In the genomic region with DNA sequence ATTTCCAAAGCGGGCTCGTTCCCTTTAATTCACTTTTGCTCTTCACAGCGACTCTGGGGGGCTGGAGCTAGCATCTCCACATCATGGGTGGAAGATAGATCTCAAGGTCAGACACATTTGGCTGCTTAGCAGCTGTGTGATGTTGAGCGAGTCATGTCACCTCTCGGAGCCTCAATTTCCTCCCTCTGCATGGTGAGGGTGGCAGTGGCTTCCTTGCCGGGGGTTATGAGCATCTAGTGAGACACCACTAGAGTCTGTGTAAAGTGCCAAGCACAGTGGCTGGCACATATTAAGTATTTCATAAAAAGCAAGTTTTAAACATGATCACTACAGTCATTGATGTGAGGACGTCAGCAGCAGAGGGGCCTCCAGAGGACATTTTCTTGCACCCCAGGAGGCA, we compare ENCODE assay signal across 14 cellular contexts. TPM values are rescaled to one million over a fixed set of nuclear protein-coding genes. Genes with fewer than 3 reads are reported as not detected.
DNase-seq lines count a peak whose midpoint lies in the region; ATAC-seq and TF ChIP-seq lines count a peak whose summit lies in the region.
"Had no signal": no experiment of that assay in that cellular context is flagged by ENCODE, and none has a peak within 500 bp of the region (broad histone marks: within the 10 kb centered on the region; RNA-seq: fewer than 3 reads in every experiment).

No MANE protein-coding gene starts in this region.

- peaks cover 34% of the 10 kb centered on the region for H3K4me1 Mint-ChIP-seq in activated CD8-positive, alpha-beta memory T cell treated with anti-CD3 and anti-CD28 coated beads, Interleukin-2, amount 10 ng/mL, durations not matched to agents 7 days and 5 days
- peaks cover 67% of the 10 kb centered on the region for H3K4me1 Mint-ChIP-seq in WTC11
- peaks cover 82% of the 10 kb centered on the region for H3K4me1 Mint-ChIP-seq in stimulated activated naive CD8-positive, alpha-beta T cell treated with anti-CD3 and anti-CD28 coated beads, Interleukin-15, amount 100 ng/mL, for 72 hours

- H3K4me1 ChIP-seq in hepatocyte (ENCODE audit: insufficient read depth) = peaks cover 58% of the 10 kb centered on the region

- peaks cover 91% of the 10 kb centered on the region for H3K79me2 ChIP-seq in hepatocyte

- H4K20me1 ChIP-seq in hepatocyte (ENCODE audit: insufficient read depth, poor library complexity, severe bottlenecking) = peaks cover under 1% of the 10 kb centered on the region

- CTCF ChIA-PET in activated CD8-positive, alpha-beta memory T cell treated with anti-CD3 and anti-CD28 coated beads, Interleukin-2, amount 10 ng/mL, durations not matched to agents 7 days and 5 days (lab: Charles Lee) = interaction anchor here (2.0 kb wide), 1 partner anchor 61 kb away, joined by 6 read pairs; no protein-coding TSS in a partner anchor
- CTCF ChIA-PET in WTC11 (lab: Charles Lee) = interaction anchor here (1.2 to 3.9 kb wide), 5 partner anchors 13 to 89 kb away, joined by 3 to 25 read pairs (median 7); no protein-coding TSS in a partner anchor

- H2AFZ ChIP-seq in hepatocyte = no peak overlapping the region

- H3K4me3 Mint-ChIP-seq in activated CD8-positive, alpha-beta memory T cell treated with anti-CD3 and anti-CD28 coated beads, Interleukin-2, amount 10 ng/mL, durations not matched to agents 7 days and 5 days = no peak overlapping the region
- H3K4me3 Mint-ChIP-seq in WTC11 = no peak overlapping the region
- no peak overlapping the region for H3K4me3 Mint-ChIP-seq in stimulated activated naive CD8-positive, alpha-beta T cell treated with anti-CD3 and anti-CD28 coated beads, Interleukin-15, amount 100 ng/mL, for 72 hours
- H3K4me3 Mint-ChIP-seq: nephron progenitor cell had no signal

- no peak for TF ChIP-seq CTCF in WTC11 (IDR thresholded peaks at IDR 0.05)
- no peak for TF ChIP-seq CTCF in hepatocyte (IDR thresholded peaks at IDR 0.05; ENCODE audit: poor library complexity)

- H3K9me2 ChIP-seq in hepatocyte (replicated peaks; ENCODE audit: insufficient read depth) = no peaks in the 10 kb centered on the region

- peak overlapping the region; percentile 85 for H3K27ac ChIP-seq in hepatocyte
- H3K27ac ChIP-seq: SJSA1 had no signal

- POLR2A ChIA-PET in WTC11 (lab: Charles Lee) = no interaction called here

- no peaks in the 10 kb centered on the region for H3K36me3 ChIP-seq in hepatocyte (replicated peaks; ENCODE audit: insufficient read depth, low read depth)
- H3K36me3 ChIP-seq: SJSA1 had no signal

- no peak overlapping the region for H3K4me3 ChIP-seq in hepatocyte
- H3K4me3 ChIP-seq: A549, SJSA1 had no signal

- H3K9me3 Mint-ChIP-seq in activated CD8-positive, alpha-beta memory T cell treated with anti-CD3 and anti-CD28 coated beads, Interleukin-2, amount 10 ng/mL, durations not matched to agents 7 days and 5 days (ENCODE audit: low read depth) = no peaks in the 10 kb centered on the region
- H3K9me3 Mint-ChIP-seq in WTC11 = no peaks in the 10 kb centered on the region
- H3K9me3 Mint-ChIP-seq in stimulated activated naive CD8-positive, alpha-beta T cell treated with anti-CD3 and anti-CD28 coated beads, Interleukin-15, amount 100 ng/mL, for 72 hours = peaks cover 0 to 8% of the 10 kb centered on the region in 2 donors
- H3K9me3 Mint-ChIP-seq: nephron progenitor cell had no signal

- WGBS in hepatocyte (ENCODE audit: low lambda C conversion rate, missing lambda C conversion rate) = 93% methylated on average over 7 of the region's 7 CpGs

- no peaks in the 10 kb centered on the region for H3K27me3 ChIP-seq in hepatocyte
- H3K27me3 ChIP-seq: SJSA1 had no signal

- H3K27ac Mint-ChIP-seq in activated CD8-positive, alpha-beta memory T cell treated with anti-CD3 and anti-CD28 coated beads, Interleukin-2, amount 10 ng/mL, durations not matched to agents 7 days and 5 days = no peak overlapping the region
- peak overlapping the region; percentile 39; the same call in 1 of the 2 replicates for H3K27ac Mint-ChIP-seq in WTC11
- peak overlapping the region in 1 of 2 donors; percentile 37 for H3K27ac Mint-ChIP-seq in stimulated activated naive CD8-positive, alpha-beta T cell treated with anti-CD3 and anti-CD28 coated beads, Interleukin-15, amount 100 ng/mL, for 72 hours
- H3K27ac Mint-ChIP-seq: nephron progenitor cell had no signal

- no peak overlapping the region for H3K4me2 ChIP-seq in hepatocyte
- H3K4me2 ChIP-seq: A549 had no signal

- H3K9me3 ChIP-seq in hepatocyte (ENCODE audit: low read depth) = no peaks in the 10 kb centered on the region
- H3K9me3 ChIP-seq: A549 had no signal

- peaks cover 14% of the 10 kb centered on the region for H3K36me3 Mint-ChIP-seq in activated CD8-positive, alpha-beta memory T cell treated with anti-CD3 and anti-CD28 coated beads, Interleukin-2, amount 10 ng/mL, durations not matched to agents 7 days and 5 days
- H3K36me3 Mint-ChIP-seq in WTC11 = 0 out of 2 replicates have a peak, but pooled peaks cover 3% of the 10 kb centered on the region

- ATAC-seq in activated CD8-positive, alpha-beta memory T cell treated with anti-CD3 and anti-CD28 coated beads, Interleukin-2, amount 10 ng/mL, durations not matched to agents 7 days and 5 days = peak; percentile 43
- ATAC-seq in WTC11 (no peak), HG03108 (IDR thresholded peaks at IDR 0.05; ENCODE audit: unreplicated experiment) (no peak)
- peak; percentile 42 for ATAC-seq in stimulated activated naive CD8-positive, alpha-beta T cell treated with anti-CD3 and anti-CD28 coated beads, Interleukin-15, amount 100 ng/mL, for 72 hours

- no peaks in the 10 kb centered on the region for H3K27me3 Mint-ChIP-seq in activated CD8-positive, alpha-beta memory T cell treated with anti-CD3 and anti-CD28 coated beads, Interleukin-2, amount 10 ng/mL, durations not matched to agents 7 days and 5 days
- H3K27me3 Mint-ChIP-seq in WTC11 (ENCODE audit: low read depth) = no peaks in the 10 kb centered on the region
- no peaks in the 10 kb centered on the region for H3K27me3 Mint-ChIP-seq in stimulated activated naive CD8-positive, alpha-beta T cell treated with anti-CD3 and anti-CD28 coated beads, Interleukin-15, amount 100 ng/mL, for 72 hours

- no peak for DNase-seq in activated CD8-positive, alpha-beta memory T cell treated with anti-CD3 and anti-CD28 coated beads, Interleukin-2, amount 10 ng/mL, durations not matched to agents 7 days and 5 days
- DNase-seq in activated CD8-positive, alpha-beta memory T cell treated with anti-CD3 and anti-CD28 coated beads, Interleukin-2, amount 50 U/mL, for 48 hours = no peak
- DNase-seq in WTC11 (ENCODE audit: low spot score) (no peak), hepatocyte (ENCODE audit: low spot score) (no peak), COLO668 (lab: John Stamatoyannopoulos, UW; ENCODE audit: unreplicated experiment) (no peak), globus pallidus (ENCODE audit: low spot score) (no peak)
- DNase-seq in stimulated activated naive CD8-positive, alpha-beta T cell treated with anti-CD3 and anti-CD28 coated beads, Interleukin-15, amount 100 ng/mL, for 72 hours = no peak
- DNase-seq: effector memory CD4-positive, alpha-beta T cell; kidney glomerular epithelial cell; substantia nigra had no signal

TF ChIP-seq in WTC11, 78 proteins besides CTCF, POLR2A, EP300 and RAD21 (continues in another document):
- no peak for TF ChIP-seq EMX1 (CRISPR knock-in tag; IDR thresholded peaks at IDR 0.05)
- TF ChIP-seq, protein P1, sequence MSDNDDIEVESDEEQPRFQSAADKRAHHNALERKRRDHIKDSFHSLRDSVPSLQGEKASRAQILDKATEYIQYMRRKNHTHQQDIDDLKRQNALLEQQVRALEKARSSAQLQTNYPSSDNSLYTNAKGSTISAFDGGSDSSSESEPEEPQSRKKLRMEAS (CRISPR knock-in tag; IDR thresholded peaks at IDR 0.05) = no peak
- no peak for TF ChIP-seq NFATC4 (CRISPR knock-in tag; IDR thresholded peaks at IDR 0.05)
- TF ChIP-seq, protein P2, sequence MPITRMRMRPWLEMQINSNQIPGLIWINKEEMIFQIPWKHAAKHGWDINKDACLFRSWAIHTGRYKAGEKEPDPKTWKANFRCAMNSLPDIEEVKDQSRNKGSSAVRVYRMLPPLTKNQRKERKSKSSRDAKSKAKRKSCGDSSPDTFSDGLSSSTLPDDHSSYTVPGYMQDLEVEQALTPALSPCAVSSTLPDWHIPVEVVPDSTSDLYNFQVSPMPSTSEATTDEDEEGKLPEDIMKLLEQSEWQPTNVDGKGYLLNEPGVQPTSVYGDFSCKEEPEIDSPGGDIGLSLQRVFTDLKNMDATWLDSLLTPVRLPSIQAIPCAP (CRISPR knock-in tag; IDR thresholded peaks at IDR 0.05) = no peak
- TF ChIP-seq, protein P3, sequence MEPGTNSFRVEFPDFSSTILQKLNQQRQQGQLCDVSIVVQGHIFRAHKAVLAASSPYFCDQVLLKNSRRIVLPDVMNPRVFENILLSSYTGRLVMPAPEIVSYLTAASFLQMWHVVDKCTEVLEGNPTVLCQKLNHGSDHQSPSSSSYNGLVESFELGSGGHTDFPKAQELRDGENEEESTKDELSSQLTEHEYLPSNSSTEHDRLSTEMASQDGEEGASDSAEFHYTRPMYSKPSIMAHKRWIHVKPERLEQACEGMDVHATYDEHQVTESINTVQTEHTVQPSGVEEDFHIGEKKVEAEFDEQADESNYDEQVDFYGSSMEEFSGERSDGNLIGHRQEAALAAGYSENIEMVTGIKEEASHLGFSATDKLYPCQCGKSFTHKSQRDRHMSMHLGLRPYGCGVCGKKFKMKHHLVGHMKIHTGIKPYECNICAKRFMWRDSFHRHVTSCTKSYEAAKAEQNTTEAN (CRISPR knock-in tag; IDR thresholded peaks at IDR 0.05) = no peak
- TF ChIP-seq GRHL2 (CRISPR knock-in tag; IDR thresholded peaks at IDR 0.05; ENCODE audit: insufficient replicate concordance, severe bottlenecking) = no peak
- TF ChIP-seq ATF1 (CRISPR knock-in tag; IDR thresholded peaks at IDR 0.05) = no peak
- no peak for TF ChIP-seq CBFB (CRISPR knock-in tag; IDR thresholded peaks at IDR 0.05; ENCODE audit: low read depth)
- no peak for TF ChIP-seq ZNF232 (CRISPR knock-in tag; IDR thresholded peaks at IDR 0.05)

RNA-seq across cellular contexts. Expression of a gene that starts 16.9 kb away (rescaled TPM):
- 10 to 100 TPM; 46.6 to 87.5 TPM for total RNA-seq in activated CD8-positive, alpha-beta memory T cell treated with anti-CD3 and anti-CD28 coated beads, Interleukin-2, amount 10 ng/mL, durations not matched to agents 7 days and 5 days
- 40.6 to 45.0 TPM (median 42.0 TPM) in 3 replicates for total RNA-seq in WTC11 (2021)
- total RNA-seq in hepatocyte = 35.1 and 60.8 TPM in 2 replicates
- 84.4 and 90.6 TPM in 2 replicates for polyA plus RNA-seq in hepatocyte

Comparison
In these comparisons a context has a peak if more than half of its experiments do, and no peak if none do; other contexts are left out.
1. ATAC-seq: peak in activated CD8-positive, alpha-beta memory T cell treated with anti-CD3 and anti-CD28 coated beads, Interleukin-2, amount 10 ng/mL, durations not matched to agents 7 days and 5 days (single experiment) and stimulated activated naive CD8-positive, alpha-beta T cell treated with anti-CD3 and anti-CD28 coated beads, Interleukin-15, amount 100 ng/mL, for 72 hours (single experiment); none in WTC11 (single experiment) and HG03108 (single experiment).